In the genomic region with DNA sequence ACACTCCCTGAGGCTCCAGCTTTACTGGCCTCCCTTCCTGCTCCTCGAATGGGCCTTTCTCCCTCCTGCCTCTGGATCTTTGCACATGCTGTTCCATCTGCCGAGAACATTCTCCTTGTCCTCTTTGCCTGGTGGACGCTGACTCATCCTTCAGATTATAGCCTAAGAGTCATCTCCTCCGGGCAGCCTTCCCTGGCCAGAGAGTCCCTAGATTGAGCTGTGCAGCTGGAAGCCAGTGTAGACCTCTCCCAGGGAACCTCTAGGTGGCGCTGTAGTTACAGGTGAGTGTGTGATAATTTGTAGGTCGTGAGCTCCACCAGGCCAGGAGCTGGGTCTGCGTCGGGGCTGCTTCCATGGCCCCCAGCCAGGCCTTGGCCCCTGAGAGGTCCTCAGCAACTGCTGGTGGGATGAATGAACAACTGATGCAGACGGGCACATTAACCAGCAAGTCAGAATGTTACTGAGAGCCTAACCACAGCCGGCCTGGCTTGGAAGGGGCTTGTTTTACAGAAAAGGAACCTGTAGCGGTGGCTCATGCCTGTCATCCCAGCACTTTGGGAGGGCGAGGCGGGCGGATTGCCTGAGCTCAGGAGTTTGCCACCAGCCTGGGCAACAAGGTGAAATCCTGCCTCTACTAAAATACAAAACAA, we compare ENCODE assay signal across 8 cellular contexts. TPM values are rescaled to one million over a fixed set of nuclear protein-coding genes. Genes with fewer than 3 reads are reported as not detected.
A peak's percentile ranks its signal among the peaks of the same experiment; 100 is the strongest.
DNase-seq lines count a peak whose midpoint lies in the region; ATAC-seq, FAIRE-seq and TF ChIP-seq lines count a peak whose summit lies in the region.

No MANE protein-coding gene starts in this region.

- no peak overlapping the region for H3K4me2 ChIP-seq in GM12878 (ENCODE audit: control insufficient read depth, insufficient read depth)

- no peak for ATAC-seq in Right ventricle myocardium inferior
- peak; percentile 82 for ATAC-seq in GM12878

- BruUV-seq in GM12878 (replicated peaks; lab: Mats Ljungman, UMichigan), result no TSS peak

- TF ChIP-seq POLR2A in GM12878 (IDR thresholded peaks at IDR 0.05; ENCODE audit: low read depth, low read length), result no peak

- DNase-seq in cardiac septum (ENCODE audit: low spot score), result peak; percentile 70
- DNase-seq in Right ventricle myocardium inferior (ENCODE audit: missing footprints), result no peak
- peak; percentile 16 for DNase-seq in NCI-H128 (lab: John Stamatoyannopoulos, UW; ENCODE audit: unreplicated experiment)
- peak; percentile 16 for DNase-seq in T follicular helper cell (ENCODE audit: low read depth)
- no peak for DNase-seq in GM12878 (ENCODE audit: low read depth, low spot score)
- DNase-seq in kidney glomerular epithelial cell (lab: John Stamatoyannopoulos, UW), result peak; percentile 26
- DNase-seq in stimulated activated CD8-positive, alpha-beta memory T cell treated with anti-CD3 and anti-CD28 coated beads, Interleukin-7, amount 100 ng/mL, for 48 hours (ENCODE audit: extremely low read depth in 1 of 2, low read depth in 1 of 2), result peak; percentile 6 to 25
- no peak for DNase-seq in putamen (ENCODE audit: low spot score)

- no peak for TF ChIP-seq EP300 in GM12878 (IDR thresholded peaks at IDR 0.05; ENCODE audit: borderline replicate concordance in 1 of 2, control insufficient read depth in 1 of 2, low read depth in 2 of 2, low read length in 2 of 2)

- peak; percentile 61 for TF ChIP-seq RAD21 in GM12878 (IDR thresholded peaks at IDR 0.05; ENCODE audit: insufficient read depth, low read depth, low read length)

- no peak overlapping the region for H2AFZ ChIP-seq in GM12878 (ENCODE audit: control insufficient read depth, low read depth, low read length)

- H3K36me3 ChIP-seq in GM12878 (ENCODE audit: control insufficient read depth in 2 of 2, insufficient read depth in 2 of 2, low read length in 1 of 2), result no peaks in the 10 kb centered on the region

- H3K27me3 ChIP-seq in GM12878 (replicated peaks in 1 of 2; ENCODE audit: control insufficient read depth in 2 of 2, insufficient read depth in 2 of 2, low read length in 1 of 2), result peaks cover 0 to 5% of the 10 kb centered on the region in 2 experiments; a peak in 3 of 4 replicates

- 6% methylated on average over 14 of the region's 14 CpGs for WGBS in GM12878 (ENCODE audit: insufficient coverage, insufficient replicate concordance, low lambda C conversion rate, missing lambda C conversion rate)

- intact Hi-C loops in cardiac septum (cut with DNase I) (loop anchor here (10.0 kb wide), 1 partner anchor 498 kb away; no protein-coding TSS in a partner anchor), Right ventricle myocardium inferior (cut with DNase I) (no loop called here), GM12878 (cut with micrococcal nuclease; ENCODE audit: unreplicated experiment) (loop anchor here (10.0 kb wide), 1 partner anchor 138 kb away; no protein-coding TSS in a partner anchor)

- no peaks in the 10 kb centered on the region for H4K20me1 ChIP-seq in GM12878 (ENCODE audit: control insufficient read depth, insufficient read depth)

- no peaks in the 10 kb centered on the region for H3K9me3 ChIP-seq in GM12878 (replicated peaks; ENCODE audit: control insufficient read depth, insufficient read depth, low read length)

- peaks cover 9% of the 10 kb centered on the region for H3K4me1 ChIP-seq in GM12878 (ENCODE audit: control insufficient read depth, insufficient read depth, low read length)

- CTCF ChIA-PET in GM12878 (lab: Yijun Ruan, JAX), result interaction anchor here (0.6 to 1.6 kb wide), 40 partner anchors 8 to 797 kb away, joined by 3 to 37 read pairs (median 3); a partner anchor contains a TSS

- no peak overlapping the region for H3K9ac ChIP-seq in GM12878 (ENCODE audit: control insufficient read depth, insufficient read depth, low read length)

- in situ Hi-C loops in GM12878 (cut with MboI), result no loop called here

- no peak overlapping the region for H3K4me3 ChIP-seq in GM12878

- RAD21 ChIA-PET in GM12878 (lab: Charles Lee; ENCODE audit: unreplicated experiment), result interaction anchor here (0.5 to 1.2 kb wide), 6 partner anchors 40 to 744 kb away, joined by 3 to 14 read pairs (median 4); a partner anchor contains a TSS

- no peak overlapping the region for H3K27ac ChIP-seq in GM12878 (ENCODE audit: control insufficient read depth, insufficient read depth)

- peak; percentile 73 to 80 (median 80) for TF ChIP-seq CTCF in GM12878 (IDR thresholded peaks at IDR 0.05 in 2 of 3, conservative IDR thresholded peaks at IDR 0.05 in 1 of 3; ENCODE audit: control insufficient read depth in 2 of 3, extremely low read depth in 1 of 3, insufficient read depth in 1 of 3, low read depth in 3 of 3, low read length in 3 of 3)

- POLR2A ChIA-PET in GM12878 (lab: Charles Lee), result interaction anchor here (0.5 kb wide), 1 partner anchor 802 kb away, joined by 3 read pairs; no protein-coding TSS in a partner anchor

- H3K79me2 ChIP-seq in GM12878 (ENCODE audit: control insufficient read depth, insufficient read depth, low read length), result no peaks in the 10 kb centered on the region

- SMC1A ChIA-PET in GM12878 (lab: Charles Lee; ENCODE audit: uncharacterized antibody, unreplicated experiment), result interaction anchor here (0.6 to 1.3 kb wide), 5 partner anchors 60 to 683 kb away, joined by 3 to 6 read pairs (median 4); a partner anchor contains a TSS

- peak; percentile 64 for FAIRE-seq in GM12878 (lab: Jason Lieb, UNC)

TF ChIP-seq in GM12878, 131 proteins besides CTCF, POLR2A, EP300 and RAD21:
- 0 out of 2 replicates have a peak, but pooled peaks have one; percentile 28 for TF ChIP-seq YY1 (IDR thresholded peaks at IDR 0.05; ENCODE audit: low read depth, low read length)
- TF ChIP-seq SP1 (IDR thresholded peaks at IDR 0.05; ENCODE audit: low read depth, low read length), result no peak

RNA-seq across cellular contexts. Expression of a gene that starts 8.7 kb away (rescaled TPM):
- total RNA-seq in cardiac septum, result not detected
- not detected for total RNA-seq in Right ventricle myocardium inferior
- total RNA-seq in GM12878 (2013; cell fraction: nucleolus; rRNA removed), result not detected in 2 replicates
- total RNA-seq in GM12878 (2014; rRNA removed), result not detected in 2 replicates
- total RNA-seq in GM12878 (2014; rRNA removed; fragmentation: Illumina TruSeq; extraction: Trizol), result not detected in 2 replicates
- total RNA-seq in GM12878 (2021), result not detected in 2 replicates
- not detected for polyA plus RNA-seq in GM12878 (2011; ENCODE audit: low read depth)
- not detected in 2 replicates for polyA plus RNA-seq in GM12878 (2011; rRNA removed)
- polyA plus RNA-seq in GM12878 (2011; cell fraction: cytosol; rRNA removed), result not detected in 2 replicates
- not detected in 2 replicates for polyA plus RNA-seq in GM12878 (2011; cell fraction: nucleus; rRNA removed)
- not detected in 2 replicates for polyA plus RNA-seq in GM12878 (2012)
- polyA plus RNA-seq in GM12878 (2014; fragmentation: Illumina TruSeq; extraction: Trizol), result not detected in 2 replicates
- polyA plus RNA-seq in GM12878 (2014; fragmentation: Nextera tagmentation; extraction: Ambion mirVana), result not detected
- not detected in 2 replicates for polyA plus RNA-seq in GM12878 (2014; rRNA removed)
- polyA plus RNA-seq in GM12878 (2016; fragmentation: Nextera tagmentation; extraction: Ambion mirVana), result not detected
- polyA minus RNA-seq in GM12878 (2011; rRNA and poly(A)+ RNA removed), result not detected in 2 replicates
- polyA minus RNA-seq in GM12878 (2011; cell fraction: cytosol; rRNA and poly(A)+ RNA removed), result not detected in 2 replicates
- polyA minus RNA-seq in GM12878 (2011; cell fraction: nucleus; rRNA and poly(A)+ RNA removed), result not detected in 2 replicates

RNA-seq across cellular contexts. Expression of a gene that starts 20.8 kb away (rescaled TPM):
- total RNA-seq in cardiac septum (0.13 TPM), Right ventricle myocardium inferior (0.14 TPM), GM12878 (2014; rRNA removed) (not detected in 2 replicates), GM12878 (2014; rRNA removed; fragmentation: Illumina TruSeq; extraction: Trizol) (not detected in 2 replicates), GM12878 (2021) (not detected in 2 replicates)
- total RNA-seq in GM12878 (2013; cell fraction: nucleolus; rRNA removed), result not detected in 2 replicates
- polyA plus RNA-seq in GM12878 (2011; ENCODE audit: low read depth), result not detected
- polyA plus RNA-seq in GM12878 (2011; rRNA removed) (not detected in 2 replicates), GM12878 (2014; fragmentation: Illumina TruSeq; extraction: Trizol) (not detected in 2 replicates), GM12878 (2014; fragmentation: Nextera tagmentation; extraction: Ambion mirVana) (not detected), GM12878 (2014; rRNA removed) (not detected in 2 replicates), GM12878 (2016; fragmentation: Nextera tagmentation; extraction: Ambion mirVana) (not detected)
- polyA plus RNA-seq in GM12878 (2011; cell fraction: cytosol; rRNA removed), result 0.03 TPM in 1 of 2 replicates, not detected in the other
- not detected in 2 replicates for polyA plus RNA-seq in GM12878 (2011; cell fraction: nucleus; rRNA removed)
- 0.06 TPM in 1 of 2 replicates, not detected in the other for polyA plus RNA-seq in GM12878 (2012)
- polyA minus RNA-seq in GM12878 (2011; rRNA and poly(A)+ RNA removed), result not detected in 2 replicates
- polyA minus RNA-seq in GM12878 (2011; cell fraction: cytosol; rRNA and poly(A)+ RNA removed), result not detected in 2 replicates
- polyA minus RNA-seq in GM12878 (2011; cell fraction: nucleus; rRNA and poly(A)+ RNA removed), result not detected in 2 replicates

RNA-seq across cellular contexts. Expression of a gene that starts 40.5 kb away (rescaled TPM):
- total RNA-seq in cardiac septum (0.32 TPM), Right ventricle myocardium inferior (0.46 TPM), GM12878 (2014; rRNA removed) (not detected in 2 replicates), GM12878 (2014; rRNA removed; fragmentation: Illumina TruSeq; extraction: Trizol) (not detected in 2 replicates), GM12878 (2021) (not detected in 2 replicates)
- 0.21 TPM in 1 of 2 replicates, not detected in the other for total RNA-seq in GM12878 (2013; cell fraction: nucleolus; rRNA removed)
- polyA plus RNA-seq in GM12878 (2011; ENCODE audit: low read depth), result 0.10 TPM
- polyA plus RNA-seq in GM12878 (2011; rRNA removed) (0.03 and 0.05 TPM in 2 replicates), GM12878 (2014; fragmentation: Illumina TruSeq; extraction: Trizol) (not detected in 2 replicates), GM12878 (2014; fragmentation: Nextera tagmentation; extraction: Ambion mirVana) (not detected), GM12878 (2014; rRNA removed) (0.08 TPM in 1 of 2 replicates, not detected in the other), GM12878 (2016; fragmentation: Nextera tagmentation; extraction: Ambion mirVana) (not detected)
- 0.03 and 0.07 TPM in 2 replicates for polyA plus RNA-seq in GM12878 (2011; cell fraction: cytosol; rRNA removed)
- 0.15 and 0.24 TPM in 2 replicates for polyA plus RNA-seq in GM12878 (2011; cell fraction: nucleus; rRNA removed)
- polyA plus RNA-seq in GM12878 (2012), result 0.28 and 0.42 TPM in 2 replicates
- polyA minus RNA-seq in GM12878 (2011; rRNA and poly(A)+ RNA removed), result 0.15 TPM in 1 of 2 replicates, not detected in the other
- polyA minus RNA-seq in GM12878 (2011; cell fraction: cytosol; rRNA and poly(A)+ RNA removed), result not detected in 2 replicates
- 0.67 TPM in 1 of 2 replicates, not detected in the other for polyA minus RNA-seq in GM12878 (2011; cell fraction: nucleus; rRNA and poly(A)+ RNA removed)

Comparison
In these comparisons a context has a peak if more than half of its experiments do, and no peak if none do; other contexts are left out.
1. DNase-seq: peak in cardiac septum (single experiment), NCI-H128 (single experiment), T follicular helper cell (single experiment), kidney glomerular epithelial cell (single experiment) and stimulated activated CD8-positive, alpha-beta memory T cell treated with anti-CD3 and anti-CD28 coated beads, Interleukin-7, amount 100 ng/mL, for 48 hours (2 of 2); none in Right ventricle myocardium inferior (single experiment), GM12878 (single experiment) and putamen (single experiment).